ENCODE assay signal across 12 cellular contexts in genomic region chr10:3761916-3762708, GRCh38. TPM values are rescaled to one million over a fixed set of nuclear protein-coding genes. Genes with fewer than 3 reads are reported as not detected.
DNase-seq lines count a peak whose midpoint lies in the region; ATAC-seq and TF ChIP-seq lines count a peak whose summit lies in the region.
"Had no signal": no experiment of that assay in that cellular context is flagged by ENCODE, and none has a peak within 500 bp of the region (broad histone marks: within the 10 kb centered on the region; RNA-seq: fewer than 3 reads in every experiment).

No MANE protein-coding gene starts in this region.

- peak overlapping the region in 6 of 7 donors; percentile 82 to 95 (median 92) for H3K27ac Mint-ChIP-seq in CD14-positive monocyte

- peaks cover 0 to 1% (median 0%) of the 10 kb centered on the region in 3 donors for H3K27me3 Mint-ChIP-seq in CD14-positive monocyte (ENCODE audit: low read depth in 3 of 3)
- H3K27me3 Mint-ChIP-seq: CD4-positive, alpha-beta memory T cell had no signal

- WGBS in upper lobe of left lung, 2 donors: 79 to 84% methylated on average over 4 to 6 of the region's 6 CpGs

- peaks cover 3 to 4% of the 10 kb centered on the region in 2 donors for H3K36me3 Mint-ChIP-seq in CD14-positive monocyte
- H3K36me3 Mint-ChIP-seq: CD4-positive, alpha-beta memory T cell had no signal

- no peak for TF ChIP-seq POLR2A in upper lobe of left lung (IDR thresholded peaks at IDR 0.05)

- intact Hi-C loops in CD14-positive monocyte (cut with micrococcal nuclease): loop anchor here (2.0 to 5.0 kb wide), 2 partner anchors 13 to 40 kb away; no protein-coding TSS in a partner anchor

- peaks cover 0 to 4% (median 2%) of the 10 kb centered on the region in 7 donors for H3K9me3 Mint-ChIP-seq in CD14-positive monocyte

- peaks cover 31% of the 10 kb centered on the region for H3K4me1 ChIP-seq in HUES48 (ENCODE audit: control insufficient read depth, insufficient read depth, low read length)
- peaks cover 11 to 13% (median 12%) of the 10 kb centered on the region in 4 donors for H3K4me1 ChIP-seq in upper lobe of left lung

- H3K4me1 Mint-ChIP-seq in CD14-positive monocyte: peaks cover 86% of the 10 kb centered on the region

- H3K9me3 ChIP-seq in HUES48 (ENCODE audit: control insufficient read depth, insufficient read depth, low read length) (no peaks in the 10 kb centered on the region), upper lobe of left lung (no peaks in the 10 kb centered on the region)
- H3K9me3 ChIP-seq: adrenal gland had no signal

- DNase-seq in CD14-positive monocyte (ENCODE audit: low spot score): no peak
- peak; percentile 79 for DNase-seq in amniotic epithelial cell (ENCODE audit: low read depth)
- peak; percentile 99 for DNase-seq in kidney tubule cell (ENCODE audit: low spot score)
- no peak for DNase-seq in NCI-H2171 treated with DMSO at 0.1 percent for 48 hours (lab: John Stamatoyannopoulos, UW)
- DNase-seq in NCI-H748 (lab: John Stamatoyannopoulos, UW; ENCODE audit: unreplicated experiment): no peak
- no peak for DNase-seq in NCI-H1417 (lab: John Stamatoyannopoulos, UW)
- no peak for DNase-seq in upper lobe of left lung
- DNase-seq: activated CD4-positive, alpha-beta T cell treated with anti-CD3 and anti-CD28 coated beads for 48 hours; nucleus accumbens had no signal

- H3K4me3 Mint-ChIP-seq in CD14-positive monocyte: no peak overlapping the region

- TF ChIP-seq CTCF in CD14-positive monocyte (IDR thresholded peaks at IDR 0.05) (no peak), upper lobe of left lung (IDR thresholded peaks at IDR 0.05) (no peak)

- H3K27ac ChIP-seq in HUES48 (ENCODE audit: low read depth, low read length) (peak overlapping the region; percentile 53), upper lobe of left lung (no peak overlapping the region)
- H3K27ac ChIP-seq: adrenal gland had no signal

- H3K4me3 ChIP-seq in HUES48 (ENCODE audit: low read depth, low read length) (no peak overlapping the region), upper lobe of left lung (no peak overlapping the region)
- H3K4me3 ChIP-seq: adrenal gland had no signal

- no peak for ATAC-seq in upper lobe of left lung (ENCODE audit: low FRiP score in 2 of 2)

- no peaks in the 10 kb centered on the region for H3K36me3 ChIP-seq in HUES48 (ENCODE audit: control insufficient read depth, insufficient read depth, low read length)
- H3K36me3 ChIP-seq in upper lobe of left lung: no peaks in the 10 kb centered on the region
- H3K36me3 ChIP-seq: adrenal gland had no signal

- H3K9ac ChIP-seq in HUES48 (ENCODE audit: low read depth, low read length): no peak overlapping the region

- TF ChIP-seq EP300 in upper lobe of left lung (IDR thresholded peaks at IDR 0.05): no peak

- H3K27me3 ChIP-seq in HUES48 (ENCODE audit: control insufficient read depth, insufficient read depth, low read length) (no peaks in the 10 kb centered on the region), upper lobe of left lung (no peaks in the 10 kb centered on the region)
- H3K27me3 ChIP-seq: adrenal gland had no signal

RNA-seq across cellular contexts. Expression of gene KLF6, which starts 22.9 kb away (rescaled TPM):
- 100 to 1,000 TPM; 499 to 510 TPM for polyA plus RNA-seq in CD14-positive monocyte
- 100 to 1,000 TPM; 164 to 439 (median 249) TPM for total RNA-seq in upper lobe of left lung

Comparison
In these comparisons a context has a peak if more than half of its experiments do, and no peak if none do; other contexts are left out.
1. DNase-seq: peak in amniotic epithelial cell (single experiment) and kidney tubule cell (single experiment); none in CD14-positive monocyte (single experiment), NCI-H2171 treated with DMSO at 0.1 percent for 48 hours (single experiment), NCI-H748 (single experiment), NCI-H1417 (0 of 3) and upper lobe of left lung (0 of 2).